22 cellular contexts compared by ENCODE assay signal in the genomic region with DNA sequence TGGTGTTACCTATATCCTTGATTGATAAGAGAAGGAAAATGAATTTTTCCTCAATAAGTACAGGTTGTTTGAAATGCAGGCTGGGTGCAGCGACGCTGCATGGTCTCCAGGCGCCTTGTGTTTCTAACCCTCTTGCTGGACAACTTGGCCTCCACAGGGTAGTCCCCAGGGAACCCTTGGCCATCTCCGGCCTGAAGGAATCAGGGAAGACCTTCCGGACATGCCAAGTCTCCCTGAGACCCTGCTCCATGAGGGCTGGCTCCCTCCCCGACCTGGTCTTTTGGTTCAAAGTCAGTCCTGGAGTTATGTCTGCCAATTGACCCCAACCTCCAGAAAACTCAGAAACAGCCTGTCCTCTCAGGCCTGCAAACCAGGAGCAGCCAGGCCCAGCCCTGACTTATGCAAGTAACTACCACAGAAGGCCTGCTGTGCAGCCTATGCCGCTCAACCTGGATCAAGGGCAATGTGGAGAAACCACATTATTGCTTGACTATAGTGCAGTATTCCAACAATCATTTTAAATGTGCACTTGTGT.
DNase-seq lines count a peak whose midpoint lies in the region; ATAC-seq and TF ChIP-seq lines count a peak whose summit lies in the region.
"Had no signal": no experiment of that assay in that cellular context is flagged by ENCODE, and none has a peak within 500 bp of the region (broad histone marks: within the 10 kb centered on the region; RNA-seq: fewer than 3 reads in every experiment).

No MANE protein-coding gene starts in this region.

- no peak for TF ChIP-seq POLR2A in testis (IDR thresholded peaks at IDR 0.05)

- H3K4me3 Mint-ChIP-seq in immature natural killer cell: no peak overlapping the region
- H3K4me3 Mint-ChIP-seq: B cell; CD4-positive, CD25-positive, alpha-beta regulatory T cell; CD8-positive, alpha-beta T cell; GM23338; H9 had no signal

- no peaks in the 10 kb centered on the region for H3K27me3 ChIP-seq in RWPE2 (ENCODE audit: insufficient read depth, poor library complexity, severe bottlenecking)
- no peaks in the 10 kb centered on the region for H3K27me3 ChIP-seq in testis
- H3K27me3 ChIP-seq: BLaER1 had no signal

- 81 to 88% methylated on average over 6 to 7 of the region's 7 CpGs for WGBS in testis, 2 donors

- intact Hi-C loops in testis (cut with DNase I; ENCODE audit: low total_unique reads): no loop called here

- H3K27ac ChIP-seq in RWPE2 (ENCODE audit: poor library complexity, severe bottlenecking) (no peak overlapping the region), testis (no peak overlapping the region)
- H3K27ac ChIP-seq: 22Rv1, BLaER1, C4-2B had no signal

- H3K9me3 Mint-ChIP-seq in immature natural killer cell: no peaks in the 10 kb centered on the region
- H3K9me3 Mint-ChIP-seq: CD8-positive, alpha-beta T cell; GM23338; H9 had no signal

- ATAC-seq in RWPE2 (ENCODE audit: low read depth): no peak
- ATAC-seq: CD8-positive, alpha-beta T cell; GM12878; GM23338; HCT116 had no signal

- TF ChIP-seq CTCF in RWPE2 (IDR thresholded peaks at IDR 0.05; ENCODE audit: poor library complexity, severe bottlenecking) (no peak), testis (IDR thresholded peaks at IDR 0.05) (no peak)

- H3K4me1 ChIP-seq in RWPE2 (ENCODE audit: insufficient read depth, poor library complexity, severe bottlenecking) (no peaks in the 10 kb centered on the region), testis (peaks cover 25% of the 10 kb centered on the region)

- H3K9me3 ChIP-seq in RWPE2 (ENCODE audit: severe bottlenecking): no peaks in the 10 kb centered on the region
- H3K9me3 ChIP-seq in testis: no peaks in the 10 kb centered on the region
- H3K9me3 ChIP-seq: BLaER1 had no signal

- peaks cover 0 to 7% (median 0%) of the 10 kb centered on the region in 3 donors for H3K36me3 Mint-ChIP-seq in immature natural killer cell
- H3K36me3 Mint-ChIP-seq: CD4-positive, CD25-positive, alpha-beta regulatory T cell; CD8-positive, alpha-beta T cell had no signal

- no peak overlapping the region for H3K4me3 ChIP-seq in RWPE2 (ENCODE audit: severe bottlenecking)
- H3K4me3 ChIP-seq in testis: no peak overlapping the region
- H3K4me3 ChIP-seq: BLaER1, GM12878, GM23338 had no signal

- H3K36me3 ChIP-seq in RWPE2 (ENCODE audit: low read depth): no peaks in the 10 kb centered on the region
- H3K36me3 ChIP-seq in testis (ENCODE audit: low read depth, missing control alignments): no peaks in the 10 kb centered on the region
- H3K36me3 ChIP-seq: BLaER1 had no signal

- H3K4me1 Mint-ChIP-seq in immature natural killer cell: no peaks in the 10 kb centered on the region
- H3K4me1 Mint-ChIP-seq: B cell had no signal

- DNase-seq in activated CD8-positive, alpha-beta memory T cell treated with anti-CD3 and anti-CD28 coated beads, Interleukin-2, amount 50 U/mL, for 48 hours: peak; percentile 34
- no peak for DNase-seq in activated CD8-positive, alpha-beta memory T cell treated with anti-CD3 and anti-CD28 coated beads for 24 hours
- DNase-seq in RWPE2 (ENCODE audit: low spot score) (peak; percentile 54), islet precursor cell (peak; percentile 34), testis (peak; percentile 13), immature natural killer cell (no peak), COLO668 (lab: John Stamatoyannopoulos, UW; ENCODE audit: unreplicated experiment) (no peak)
- DNase-seq in stimulated activated CD4-positive, alpha-beta T cell treated with anti-CD3 and anti-CD28 coated beads, Interleukin-2, amount 100 ng/mL, for 48 hours: no peak
- DNase-seq: CD4-positive, CD25-positive, alpha-beta regulatory T cell; CD8-positive, alpha-beta T cell; DMS 273 treated with DMSO at 0.1 percent for 48 hours; DMS79; EL; GDM1; H9 had no signal

- H3K27ac Mint-ChIP-seq in immature natural killer cell: peak overlapping the region in 1 of 6 donors; percentile 14
- H3K27ac Mint-ChIP-seq: B cell; CD8-positive, alpha-beta T cell; GM23338; H9 had no signal

- H3K27me3 Mint-ChIP-seq in immature natural killer cell (ENCODE audit: low read depth in 3 of 3): peaks cover 0 to 7% (median 0%) of the 10 kb centered on the region in 3 donors

Comparison
In these comparisons a context has a peak if more than half of its experiments do, and no peak if none do; other contexts are left out.
1. DNase-seq: peak in activated CD8-positive, alpha-beta memory T cell treated with anti-CD3 and anti-CD28 coated beads, Interleukin-2, amount 50 U/mL, for 48 hours (single experiment), RWPE2 (single experiment), islet precursor cell (single experiment) and testis (single experiment); none in activated CD8-positive, alpha-beta memory T cell treated with anti-CD3 and anti-CD28 coated beads for 24 hours (single experiment), stimulated activated CD4-positive, alpha-beta T cell treated with anti-CD3 and anti-CD28 coated beads, Interleukin-2, amount 100 ng/mL, for 48 hours (0 of 2), immature natural killer cell (0 of 3) and COLO668 (single experiment).